In the genomic region with DNA sequence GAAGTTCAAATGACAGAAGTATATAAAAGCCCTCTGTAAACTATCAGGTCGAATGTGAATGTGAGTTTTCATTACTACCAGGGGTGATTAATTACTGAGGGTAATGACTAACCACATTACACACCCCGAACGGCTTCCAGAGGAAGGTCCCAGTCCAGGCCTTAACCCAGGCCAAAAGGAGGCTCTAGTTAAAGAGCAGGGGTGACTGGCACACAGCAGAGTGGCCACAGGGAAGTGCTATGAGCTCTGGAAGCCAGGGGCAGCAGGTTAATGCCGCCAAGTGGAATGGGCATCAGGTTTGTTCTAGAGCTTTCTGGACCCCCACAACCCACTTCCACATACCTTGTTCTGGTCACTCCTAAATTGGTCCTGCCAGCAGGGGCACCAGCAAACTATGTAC, we compare ENCODE assay signal across 29 cellular contexts.
DNase-seq lines count a peak whose midpoint lies in the region; ATAC-seq, FAIRE-seq and TF ChIP-seq lines count a peak whose summit lies in the region.
"Had no signal": no experiment of that assay in that cellular context is flagged by ENCODE, and none has a peak within 500 bp of the region (broad histone marks: within the 10 kb centered on the region; RNA-seq: fewer than 3 reads in every experiment).

No MANE protein-coding gene starts in this region.

- H3K56ac ChIP-seq in H9 (ENCODE audit: insufficient read length, low read depth, low read length), result no peak overlapping the region

- H3K4me3 ChIP-seq in RWPE2 (ENCODE audit: severe bottlenecking) (no peak overlapping the region), rectal smooth muscle tissue (ENCODE audit: low read length) (no peak overlapping the region), smooth muscle cell (no peak overlapping the region), transverse colon (no peak overlapping the region)
- H3K4me3 ChIP-seq: BLaER1 treated with 17β-estradiol and CSF1 and Interleukin-3, amounts not matched to agents 10 nM and 100 nM; right atrium auricular region; SJSA1; stomach had no signal

- H3K36me3 Mint-ChIP-seq in H9 (ENCODE audit: insufficient read depth in 1 of 3, low read depth in 3 of 3), result peaks cover 36 to 54% (median 51%) of the 10 kb centered on the region in 3 experiments
- H3K36me3 Mint-ChIP-seq in T-helper 2 cell treated with Interferon-gamma antibody and Interleukin-4, amounts not matched to agents 5 μg/mL and 100 μg/mL, for 36 hours (ENCODE audit: low read depth), result no peaks in the 10 kb centered on the region
- H3K36me3 Mint-ChIP-seq: T-cell had no signal

- in situ Hi-C loops in transverse colon (cut with MboI; ENCODE audit: low pct_ligation_motif_present in 1 of 4, low pct_unique_long_range_greater_than_20kb in 1 of 4, low sequenced_read_pairs in 3 of 4), result no loop called here

- no peaks in the 10 kb centered on the region for H3K27me3 Mint-ChIP-seq in H9 (ENCODE audit: low read depth)
- peaks cover 2% of the 10 kb centered on the region for H3K27me3 Mint-ChIP-seq in T-helper 2 cell treated with Interferon-gamma antibody and Interleukin-4, amounts not matched to agents 5 μg/mL and 100 μg/mL, for 36 hours (ENCODE audit: low read depth)

- peak overlapping the region in 2 of 3 experiments; percentile 85; a peak in 2 of 7 replicates for H3K27ac Mint-ChIP-seq in H9
- no peak overlapping the region for H3K27ac Mint-ChIP-seq in T-helper 2 cell treated with Interferon-gamma antibody and Interleukin-4, amounts not matched to agents 5 μg/mL and 100 μg/mL, for 36 hours
- H3K27ac Mint-ChIP-seq: activated CD8-positive, alpha-beta T cell treated with anti-CD3 and anti-CD28 coated beads, Interleukin-2, amount 10 ng/mL, durations not matched to agents 7 days and 5 days; effector memory CD8-positive, alpha-beta T cell; T-cell had no signal

- H3T11ph ChIP-seq in H9 (ENCODE audit: low read length), result no peak overlapping the region

- DNase-seq in H9, result no peak
- no peak for DNase-seq in RWPE2 (ENCODE audit: low spot score)
- DNase-seq in foreskin keratinocyte, result no peak
- DNase-seq in GM19239 (ENCODE audit: insufficient read length, low spot score), result no peak
- no peak for DNase-seq in smooth muscle cell (lab: John Stamatoyannopoulos, UW; ENCODE audit: unreplicated experiment)
- DNase-seq in T-helper 2 cell treated with Interferon-gamma antibody and Interleukin-4, amounts not matched to agents 5 μg/mL and 100 μg/mL, for 36 hours (ENCODE audit: low spot score), result no peak
- DNase-seq in transverse colon, result no peak
- DNase-seq: ACHN; activated CD4-positive, alpha-beta T cell treated with anti-CD3 and anti-CD28 coated beads for 1 hour; activated CD8-positive, alpha-beta T cell treated with anti-CD3 and anti-CD28 coated beads, Interleukin-2, amount 10 ng/mL, durations not matched to agents 7 days and 5 days; activated gamma-delta T cell; Caco-2; DND-41; effector memory CD8-positive, alpha-beta T cell; NCI-H146; NCI-H510A; NK-92 treated with Interleukin-12 subunit alpha and Interleukin-12 subunit beta, amount 100 ng/mL, for 24 hours; occipital lobe; stomach; T-cell had no signal

- H4K91ac ChIP-seq in H9 (ENCODE audit: insufficient read length, low read depth, low read length), result no peak overlapping the region

- H2AFZ ChIP-seq in H9 (ENCODE audit: low read length) (no peak overlapping the region), smooth muscle cell (ENCODE audit: low read depth) (no peak overlapping the region)

- H3K23me2 ChIP-seq in H9 (ENCODE audit: insufficient read length, low read depth, low read length, poor library complexity, severe bottlenecking), result no peaks in the 10 kb centered on the region

- H3K9ac ChIP-seq in H9 (ENCODE audit: extremely low read depth, insufficient read length, low read length) (no peak overlapping the region), rectal smooth muscle tissue (ENCODE audit: low read length) (no peak overlapping the region), smooth muscle cell (ENCODE audit: low read depth) (no peak overlapping the region)
- H3K9ac ChIP-seq: BLaER1 treated with 17β-estradiol and CSF1 and Interleukin-3, amounts not matched to agents 10 nM and 100 nM had no signal

- H3K9me3 ChIP-seq in H9 (ENCODE audit: control insufficient read depth, low read depth, low read length) (no peaks in the 10 kb centered on the region), RWPE2 (ENCODE audit: severe bottlenecking) (no peaks in the 10 kb centered on the region), smooth muscle cell (replicated peaks; ENCODE audit: low read depth) (no peaks in the 10 kb centered on the region), transverse colon (no peaks in the 10 kb centered on the region)
- H3K9me3 ChIP-seq: Caco-2, right atrium auricular region, SJSA1, stomach had no signal

- no CpG with 5 or more reads among the region's 4 CpGs for WGBS in H9 (ENCODE audit: extremely low coverage, insufficient read length, low lambda C conversion rate)
- 80% methylated on average over 4 of the region's 4 CpGs for WGBS in smooth muscle cell (ENCODE audit: low lambda C conversion rate)
- 20 to 62% methylated on average over 1 to 4 of the region's 4 CpGs for WGBS in transverse colon (ENCODE audit: low coverage in 1 of 2), 2 donors

- no peak overlapping the region for H3K18ac ChIP-seq in H9 (ENCODE audit: insufficient read length, low read depth, low read length)

- H2BK12ac ChIP-seq in H9 (ENCODE audit: insufficient read length, low read depth, low read length), result no peak overlapping the region

- no peaks in the 10 kb centered on the region for H3K27me3 ChIP-seq in H9 (ENCODE audit: insufficient read depth, low read length)
- no peaks in the 10 kb centered on the region for H3K27me3 ChIP-seq in RWPE2 (ENCODE audit: insufficient read depth, poor library complexity, severe bottlenecking)
- H3K27me3 ChIP-seq in foreskin keratinocyte, result no peaks in the 10 kb centered on the region
- H3K27me3 ChIP-seq in rectal smooth muscle tissue (ENCODE audit: control insufficient read depth, insufficient read depth, low read length), result no peaks in the 10 kb centered on the region
- H3K27me3 ChIP-seq in smooth muscle cell (ENCODE audit: low read depth), result no peaks in the 10 kb centered on the region
- no peaks in the 10 kb centered on the region for H3K27me3 ChIP-seq in transverse colon
- H3K27me3 ChIP-seq: BLaER1 treated with 17β-estradiol and CSF1 and Interleukin-3, amounts not matched to agents 10 nM and 100 nM; right atrium auricular region; SJSA1; stomach had no signal

- H3K14ac ChIP-seq in H9 (ENCODE audit: insufficient read depth, low read length), result no peak overlapping the region

- H3K4me3 Mint-ChIP-seq in H9, result no peak overlapping the region
- H3K4me3 Mint-ChIP-seq in T-helper 2 cell treated with Interferon-gamma antibody and Interleukin-4, amounts not matched to agents 5 μg/mL and 100 μg/mL, for 36 hours, result no peak overlapping the region
- H3K4me3 Mint-ChIP-seq: activated CD8-positive, alpha-beta T cell treated with anti-CD3 and anti-CD28 coated beads, Interleukin-2, amount 10 ng/mL, durations not matched to agents 7 days and 5 days; effector memory CD8-positive, alpha-beta T cell; T-cell had no signal

- peaks cover 1% of the 10 kb centered on the region; the same call in 1 of the 2 replicates for H3K79me2 ChIP-seq in H9 (ENCODE audit: insufficient read depth, low read length)
- H3K79me2 ChIP-seq in smooth muscle cell (ENCODE audit: low read depth), result peaks cover 14% of the 10 kb centered on the region

- TF ChIP-seq POLR2A in transverse colon (IDR thresholded peaks at IDR 0.05), result no peak

- H3K4me2 ChIP-seq in H9 (ENCODE audit: insufficient read depth, insufficient read length, low read length) (no peak overlapping the region), smooth muscle cell (no peak overlapping the region)
- H3K4me2 ChIP-seq: BLaER1 treated with 17β-estradiol and CSF1 and Interleukin-3, amounts not matched to agents 10 nM and 100 nM had no signal

- no peak overlapping the region for H2AK5ac ChIP-seq in H9 (ENCODE audit: insufficient read length, low read length)

- H3K4me1 ChIP-seq in H9 (ENCODE audit: insufficient read depth, low read length) (peaks cover 11% of the 10 kb centered on the region; the same call in 1 of the 2 replicates), RWPE2 (ENCODE audit: insufficient read depth, poor library complexity, severe bottlenecking) (peaks cover 14% of the 10 kb centered on the region), foreskin keratinocyte (peaks cover 6% of the 10 kb centered on the region), rectal smooth muscle tissue (ENCODE audit: control insufficient read depth, insufficient read depth, low read length) (peaks cover 4% of the 10 kb centered on the region), smooth muscle cell (ENCODE audit: low read depth) (peaks cover 8% of the 10 kb centered on the region), transverse colon (no peaks in the 10 kb centered on the region)
- H3K4me1 ChIP-seq: Caco-2, SJSA1 had no signal

- no peak for FAIRE-seq in GM19239 (lab: Jason Lieb, UNC)
- FAIRE-seq: colon, H1, TTC549, urothelium cell line had no signal

- peak; percentile 66 for ATAC-seq in RWPE2 (ENCODE audit: low read depth)
- ATAC-seq in foreskin keratinocyte, result peak; percentile 86
- ATAC-seq: activated CD8-positive, alpha-beta T cell treated with anti-CD3 and anti-CD28 coated beads, Interleukin-2, amount 10 ng/mL, durations not matched to agents 7 days and 5 days; effector memory CD8-positive, alpha-beta T cell; Panc1; T-cell had no signal

- H4K20me1 ChIP-seq in H9 (ENCODE audit: control insufficient read depth, insufficient read depth, insufficient read length), result no peaks in the 10 kb centered on the region
- peaks cover 9% of the 10 kb centered on the region for H4K20me1 ChIP-seq in smooth muscle cell (ENCODE audit: low read depth)

- peaks cover 0 to 10% of the 10 kb centered on the region in 2 experiments; a peak in 2 of 5 replicates for H3K9me3 Mint-ChIP-seq in H9
- no peaks in the 10 kb centered on the region for H3K9me3 Mint-ChIP-seq in T-helper 2 cell treated with Interferon-gamma antibody and Interleukin-4, amounts not matched to agents 5 μg/mL and 100 μg/mL, for 36 hours
- H3K9me3 Mint-ChIP-seq: T-cell had no signal

- no peak overlapping the region for H2BK20ac ChIP-seq in H9 (ENCODE audit: low read depth, low read length, poor library complexity, severe bottlenecking)

- TF ChIP-seq CTCF in H9 (conservative IDR thresholded peaks at IDR 0.05) (no peak), RWPE2 (IDR thresholded peaks at IDR 0.05; ENCODE audit: poor library complexity, severe bottlenecking) (no peak), foreskin keratinocyte (conservative IDR thresholded peaks at IDR 0.05) (no peak), smooth muscle cell (IDR thresholded peaks at IDR 0.05; ENCODE audit: borderline replicate concordance, insufficient read depth, poor library complexity, severe bottlenecking) (no peak), transverse colon (IDR thresholded peaks at IDR 0.05) (no peak)

- H2BK15ac ChIP-seq in H9 (ENCODE audit: low read depth, low read length), result no peak overlapping the region

- peaks cover 12% of the 10 kb centered on the region for H3F3A ChIP-seq in smooth muscle cell (ENCODE audit: low read depth)

- H2BK5ac ChIP-seq in H9 (ENCODE audit: insufficient read length, low read length), result no peak overlapping the region

- no peaks in the 10 kb centered on the region for H3K36me3 ChIP-seq in RWPE2 (ENCODE audit: low read depth)
- no peaks in the 10 kb centered on the region for H3K36me3 ChIP-seq in rectal smooth muscle tissue (ENCODE audit: control insufficient read depth, insufficient read depth, low read length)
- no peaks in the 10 kb centered on the region for H3K36me3 ChIP-seq in smooth muscle cell (ENCODE audit: low read depth)
- H3K36me3 ChIP-seq in transverse colon, result no peaks in the 10 kb centered on the region
- H3K36me3 ChIP-seq: right atrium auricular region, SJSA1 had no signal

- intact Hi-C loops in transverse colon (cut with DNase I; ENCODE audit: low total_unique reads), result no loop called here

- no peak for TF ChIP-seq EP300 in transverse colon (IDR thresholded peaks at IDR 0.05; ENCODE audit: low read depth)

- H3K79me1 ChIP-seq in H9 (ENCODE audit: insufficient read depth, low read depth, low read length, poor library complexity, severe bottlenecking), result no peaks in the 10 kb centered on the region

- H2BK120ac ChIP-seq in H9 (ENCODE audit: low read depth, low read length, poor library complexity, severe bottlenecking), result no peak overlapping the region

- no peak overlapping the region for H4K5ac ChIP-seq in H9 (ENCODE audit: insufficient read length, low read depth, low read length)

- H3K23ac ChIP-seq in H9 (ENCODE audit: insufficient read length, low read depth, low read length), result no peak overlapping the region

- no peak overlapping the region for H3K4ac ChIP-seq in H9 (ENCODE audit: low read depth, low read length)

- H3K4me1 Mint-ChIP-seq in H9, result peaks cover 33 to 38% of the 10 kb centered on the region in 2 experiments
- no peaks in the 10 kb centered on the region for H3K4me1 Mint-ChIP-seq in T-helper 2 cell treated with Interferon-gamma antibody and Interleukin-4, amounts not matched to agents 5 μg/mL and 100 μg/mL, for 36 hours (ENCODE audit: low read depth)
- H3K4me1 Mint-ChIP-seq: T-cell had no signal

- H3K27ac ChIP-seq in H9 (ENCODE audit: insufficient read length, low read depth, low read length), result no peak overlapping the region
- H3K27ac ChIP-seq in RWPE2 (ENCODE audit: poor library complexity, severe bottlenecking), result no peak overlapping the region
- H3K27ac ChIP-seq in foreskin keratinocyte, result no peak overlapping the region
- H3K27ac ChIP-seq in rectal smooth muscle tissue (ENCODE audit: low read depth, low read length), result peak overlapping the region; percentile 33
- no peak overlapping the region for H3K27ac ChIP-seq in smooth muscle cell (ENCODE audit: low read depth)
- H3K27ac ChIP-seq in transverse colon, result no peak overlapping the region
- H3K27ac ChIP-seq: right atrium auricular region, SJSA1, stomach had no signal

- H4K8ac ChIP-seq in H9 (replicated peaks; ENCODE audit: insufficient read length, low read depth, low read length), result no peak overlapping the region
